8 cellular contexts compared by ENCODE assay signal in genomic region chr12:6607751-6608591, GRCh38. TPM values are rescaled to one million over a fixed set of nuclear protein-coding genes. Genes with fewer than 3 reads are reported as not detected.
DNase-seq lines count a peak whose midpoint lies in the region; ATAC-seq and TF ChIP-seq lines count a peak whose summit lies in the region.

No MANE protein-coding gene starts in this region.

- no peaks in the 10 kb centered on the region for H3K27me3 ChIP-seq in CD4-positive, CD25-positive, alpha-beta regulatory T cell (ENCODE audit: control insufficient read depth, insufficient read depth, low read length)
- H3K27me3 ChIP-seq in SK-N-SH (ENCODE audit: insufficient read depth): no peaks in the 10 kb centered on the region

- H3K4me3 Mint-ChIP-seq in CD4-positive, CD25-positive, alpha-beta regulatory T cell: no peak overlapping the region

- peaks cover 4% of the 10 kb centered on the region for H3K27me3 Mint-ChIP-seq in CD4-positive, CD25-positive, alpha-beta regulatory T cell

- H3K27ac ChIP-seq in CD4-positive, CD25-positive, alpha-beta regulatory T cell (ENCODE audit: insufficient read depth, low read length, poor library complexity, severe bottlenecking): peak overlapping the region; percentile 96
- H3K27ac ChIP-seq in SK-N-SH (ENCODE audit: low read depth in 2 of 2, low read length in 1 of 2) (peak overlapping the region; percentile 41 to 54), angular gyrus (ENCODE audit: low read depth, low read length) (peak overlapping the region; percentile 97)

- no peaks in the 10 kb centered on the region for H3K9me3 ChIP-seq in CD4-positive, CD25-positive, alpha-beta regulatory T cell (ENCODE audit: control insufficient read depth in 2 of 2, low read length in 2 of 2)
- no peaks in the 10 kb centered on the region for H3K9me3 ChIP-seq in SK-N-SH

- WGBS in SK-N-SH (ENCODE audit: low lambda C conversion rate): 14% methylated on average over 8 of the region's 8 CpGs

- H3K4me2 ChIP-seq in SK-N-SH: no peak overlapping the region

- no peak overlapping the region for H3K9ac ChIP-seq in SK-N-SH

- no peaks in the 10 kb centered on the region for H3K36me3 ChIP-seq in CD4-positive, CD25-positive, alpha-beta regulatory T cell (ENCODE audit: control insufficient read depth, insufficient read depth, low read length)
- peaks cover 10 to 15% of the 10 kb centered on the region in 2 experiments for H3K36me3 ChIP-seq in SK-N-SH (replicated peaks in 1 of 2; ENCODE audit: control insufficient read depth in 1 of 2, insufficient read depth in 2 of 2, low read length in 1 of 2)

- peak; percentile 60 to 74 (median 71) for DNase-seq in CD4-positive, CD25-positive, alpha-beta regulatory T cell
- DNase-seq in NCI-H1436 treated with DMSO at 0.1 percent for 48 hours (lab: John Stamatoyannopoulos, UW) (peak; percentile 90), SK-N-SH (peak; percentile 66), inferior parietal cortex (ENCODE audit: extremely low spot score) (peak; percentile 76), NCI-H128 (lab: John Stamatoyannopoulos, UW; ENCODE audit: unreplicated experiment) (no peak)
- peak; percentile 78 for DNase-seq in stimulated activated CD4-positive, alpha-beta T cell treated with anti-CD3 and anti-CD28 coated beads, Interleukin-15, amount 100 ng/mL, for 24 hours

- CTCF ChIA-PET in SK-N-SH (lab: Yijun Ruan, JAX): interaction anchor here (0.8 to 1.2 kb wide), 4 partner anchors 10 to 262 kb away, joined by 3 to 7 read pairs (median 4); partner anchors contain the start of gene ZNF384

- H3K4me3 ChIP-seq in CD4-positive, CD25-positive, alpha-beta regulatory T cell (ENCODE audit: low read depth, low read length): peak overlapping the region; percentile 18
- H3K4me3 ChIP-seq in SK-N-SH (ENCODE audit: low read depth in 2 of 2, low read length in 1 of 2): no peak overlapping the region

- H3K4me1 ChIP-seq in CD4-positive, CD25-positive, alpha-beta regulatory T cell (ENCODE audit: control insufficient read depth, insufficient read depth, low read length, poor library complexity, severe bottlenecking): peaks cover 58% of the 10 kb centered on the region
- peaks cover 38 to 60% of the 10 kb centered on the region in 2 experiments for H3K4me1 ChIP-seq in SK-N-SH (ENCODE audit: control insufficient read depth in 1 of 2, insufficient read depth in 2 of 2, low read depth in 1 of 2, low read length in 1 of 2)

- peaks cover 33% of the 10 kb centered on the region for H4K20me1 ChIP-seq in SK-N-SH (ENCODE audit: insufficient read depth)

- H3K27ac Mint-ChIP-seq in CD4-positive, CD25-positive, alpha-beta regulatory T cell: no peak overlapping the region

- peaks cover 39% of the 10 kb centered on the region for H3K79me2 ChIP-seq in SK-N-SH (ENCODE audit: insufficient read depth)

- H3K9me2 ChIP-seq in SK-N-SH: no peaks in the 10 kb centered on the region

- peak overlapping the region; percentile 25; the same call in 1 of the 2 replicates for H2AFZ ChIP-seq in SK-N-SH (ENCODE audit: low read depth)

- H3K4me1 Mint-ChIP-seq in CD4-positive, CD25-positive, alpha-beta regulatory T cell: peaks cover 18 to 59% (median 42%) of the 10 kb centered on the region in 4 donors

- no peak for TF ChIP-seq EP300 in SK-N-SH (IDR thresholded peaks at IDR 0.05; ENCODE audit: borderline replicate concordance in 1 of 2, low read depth in 1 of 2, low read length in 1 of 2)

- H3K36me3 Mint-ChIP-seq in CD4-positive, CD25-positive, alpha-beta regulatory T cell: peaks cover 8% of the 10 kb centered on the region

- peaks cover 34% of the 10 kb centered on the region for H3F3A ChIP-seq in SK-N-SH (replicated peaks; ENCODE audit: insufficient read depth)

- TF ChIP-seq CTCF in SK-N-SH (IDR thresholded peaks at IDR 0.05): no peak

- peak; percentile 10 to 19 for ATAC-seq in CD4-positive, CD25-positive, alpha-beta regulatory T cell (ENCODE audit: low read depth in 2 of 2)
- peak; percentile 33 for ATAC-seq in GM21723 (IDR thresholded peaks at IDR 0.05; ENCODE audit: unreplicated experiment)

- no peak for TF ChIP-seq RAD21 in SK-N-SH (IDR thresholded peaks at IDR 0.05; ENCODE audit: low read length)

- POLR2A ChIA-PET in SK-N-SH (lab: Yijun Ruan, JAX): interaction anchor here (0.6 to 1.1 kb wide), 2 partner anchors 33 to 81 kb away, joined by 3 to 5 read pairs; partner anchors contain the start of gene ZNF384

- peaks cover 0 to 3% (median 0%) of the 10 kb centered on the region in 7 donors for H3K9me3 Mint-ChIP-seq in CD4-positive, CD25-positive, alpha-beta regulatory T cell

TF ChIP-seq in SK-N-SH, 30 proteins besides CTCF, POLR2A, EP300 and RAD21:
- TF ChIP-seq MAX (IDR thresholded peaks at IDR 0.05; ENCODE audit: low read depth) (no peak), CHD2 (IDR thresholded peaks at IDR 0.05; ENCODE audit: low read length, partially characterized antibody) (peak; percentile 45), GATA2 (CRISPR knock-in tag; IDR thresholded peaks at IDR 0.05) (0 out of 2 replicates have a peak, but pooled peaks have one; percentile 11), PBX3 (IDR thresholded peaks at IDR 0.05) (peak; percentile 32), TCF12 (IDR thresholded peaks at IDR 0.05) (no peak), IRF3 (IDR thresholded peaks at IDR 0.05; ENCODE audit: low read depth, low read length) (no peak), RFX5 (IDR thresholded peaks at IDR 0.05; ENCODE audit: low read length) (no peak)

RNA-seq across cellular contexts. Expression of gene CHD4, which starts 0.8 kb away (rescaled TPM):
- 474 TPM for total RNA-seq in CD4-positive, CD25-positive, alpha-beta regulatory T cell
- 10 to 100 TPM; 32.2 to 43.4 (median 38.8) TPM for polyA plus RNA-seq in CD4-positive, CD25-positive, alpha-beta regulatory T cell
- 85.5 and 90.5 TPM in 2 replicates for polyA plus RNA-seq in SK-N-SH (2012; rRNA removed)
- 63.2 and 74.4 TPM in 2 replicates for polyA plus RNA-seq in SK-N-SH (2012; cell fraction: cytosol; rRNA removed)
- 200 and 254 TPM in 2 replicates for polyA plus RNA-seq in SK-N-SH (2012; cell fraction: nucleus; rRNA removed)

RNA-seq across cellular contexts. Expression of gene LPAR5, which starts 27.8 kb away (rescaled TPM):
- 7.0 TPM for total RNA-seq in CD4-positive, CD25-positive, alpha-beta regulatory T cell
- 10 to 100 TPM in 1 of 4 donors, 1 to 10 TPM in 3; 6.6 to 17.3 (median 8.6) TPM for polyA plus RNA-seq in CD4-positive, CD25-positive, alpha-beta regulatory T cell
- polyA plus RNA-seq in SK-N-SH (2012; rRNA removed): 0.03 and 0.05 TPM in 2 replicates
- 0.03 and 0.05 TPM in 2 replicates for polyA plus RNA-seq in SK-N-SH (2012; cell fraction: cytosol; rRNA removed)
- polyA plus RNA-seq in SK-N-SH (2012; cell fraction: nucleus; rRNA removed): 0.15 TPM in 2 replicates

RNA-seq across cellular contexts. Expression of gene ACRBP, which starts 39.3 kb away (rescaled TPM):
- 13.7 TPM for total RNA-seq in CD4-positive, CD25-positive, alpha-beta regulatory T cell
- under 1 TPM in 1 of 4 donors, not detected in 3; 0.41 TPM for polyA plus RNA-seq in CD4-positive, CD25-positive, alpha-beta regulatory T cell
- 0.71 and 0.88 TPM in 2 replicates for polyA plus RNA-seq in SK-N-SH (2012; rRNA removed)
- 0.35 and 0.58 TPM in 2 replicates for polyA plus RNA-seq in SK-N-SH (2012; cell fraction: cytosol; rRNA removed)
- polyA plus RNA-seq in SK-N-SH (2012; cell fraction: nucleus; rRNA removed): 5.4 and 6.0 TPM in 2 replicates

RNA-seq across cellular contexts. Expression of gene NOP2, which starts 39.9 kb away (rescaled TPM):
- 77.5 TPM for total RNA-seq in CD4-positive, CD25-positive, alpha-beta regulatory T cell
- 10 to 100 TPM; 13.2 to 34.0 (median 22.5) TPM for polyA plus RNA-seq in CD4-positive, CD25-positive, alpha-beta regulatory T cell
- 64.5 and 76.2 TPM in 2 replicates for polyA plus RNA-seq in SK-N-SH (2012; rRNA removed)
- polyA plus RNA-seq in SK-N-SH (2012; cell fraction: cytosol; rRNA removed): 45.2 and 46.3 TPM in 2 replicates
- polyA plus RNA-seq in SK-N-SH (2012; cell fraction: nucleus; rRNA removed): 283 and 315 TPM in 2 replicates

RNA-seq across cellular contexts. Expression of gene IFFO1, which starts 52.1 kb away (rescaled TPM):
- 46.6 TPM for total RNA-seq in CD4-positive, CD25-positive, alpha-beta regulatory T cell
- polyA plus RNA-seq in CD4-positive, CD25-positive, alpha-beta regulatory T cell: 10 to 100 TPM in 1 of 4 donors, 1 to 10 TPM in 3; 5.6 to 10.4 (median 8.3) TPM
- 50.1 and 50.6 TPM in 2 replicates for polyA plus RNA-seq in SK-N-SH (2012; rRNA removed)
- polyA plus RNA-seq in SK-N-SH (2012; cell fraction: cytosol; rRNA removed): 16.0 and 21.0 TPM in 2 replicates
- 274 and 306 TPM in 2 replicates for polyA plus RNA-seq in SK-N-SH (2012; cell fraction: nucleus; rRNA removed)
